8 cellular contexts compared by ENCODE assay signal in the genomic region with DNA sequence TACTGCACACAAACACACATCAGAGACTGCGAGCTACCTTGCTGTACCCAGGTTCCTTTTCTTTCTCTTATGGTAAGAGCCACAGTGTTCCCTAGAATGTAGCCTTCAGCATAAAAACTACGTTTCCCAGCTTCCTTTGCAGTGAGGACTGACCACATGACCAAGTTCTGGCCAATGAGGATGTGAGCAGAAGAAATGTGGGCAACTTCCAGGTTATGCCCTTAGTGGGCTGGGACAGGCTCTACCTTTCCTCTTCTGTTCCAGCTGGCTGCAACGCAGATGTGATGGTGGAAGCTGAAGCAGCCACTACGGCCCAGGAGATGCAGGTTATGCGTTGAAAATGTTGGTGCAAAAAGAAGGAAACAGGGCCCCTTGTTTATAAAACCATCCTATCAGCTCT. TPM values are rescaled to one million over a fixed set of nuclear protein-coding genes. Genes with fewer than 3 reads are reported as not detected.
DNase-seq lines count a peak whose midpoint lies in the region; ATAC-seq, FAIRE-seq and TF ChIP-seq lines count a peak whose summit lies in the region.

No MANE protein-coding gene starts in this region.

- TF ChIP-seq CTCF in A673 (conservative IDR thresholded peaks at IDR 0.05; ENCODE audit: low read depth, low read length) = no peak

- no peak overlapping the region for H3K14ac ChIP-seq in neuronal stem cell (ENCODE audit: low read length)

- 81 to 90% (median 87%) methylated on average over 5 of the region's 5 CpGs for WGBS in small intestine, 3 donors
- no CpG with 5 or more reads among the region's 5 CpGs for WGBS in neuronal stem cell (ENCODE audit: extremely low coverage in 2 of 2, insufficient read length in 2 of 2, insufficient replicate concordance in 1 of 2), 2 donors

- no peak overlapping the region for H3K4ac ChIP-seq in neuronal stem cell (ENCODE audit: low read length)

- no peak overlapping the region for H3K18ac ChIP-seq in neuronal stem cell (ENCODE audit: low read length)

- H2BK120ac ChIP-seq in neuronal stem cell (ENCODE audit: low read depth, low read length) = no peak overlapping the region

- no peak overlapping the region for H2BK15ac ChIP-seq in neuronal stem cell (ENCODE audit: low read length)

- no peaks in the 10 kb centered on the region for H3K4me1 ChIP-seq in A673 (ENCODE audit: insufficient read depth, low read length, poor library complexity, severe bottlenecking)
- H3K4me1 ChIP-seq in small intestine (ENCODE audit: control insufficient read depth in 2 of 2, insufficient read depth in 1 of 2, low read depth in 1 of 2, low read length in 1 of 2) = no peaks in the 10 kb centered on the region
- no peaks in the 10 kb centered on the region for H3K4me1 ChIP-seq in neuronal stem cell (ENCODE audit: control insufficient read depth in 2 of 2, insufficient read depth in 1 of 2, low read depth in 1 of 2, low read length in 2 of 2)

- no peaks in the 10 kb centered on the region for H3K9me3 ChIP-seq in A673 (ENCODE audit: low read depth, low read length, poor library complexity, severe bottlenecking)
- no peaks in the 10 kb centered on the region for H3K9me3 ChIP-seq in small intestine (ENCODE audit: control insufficient read depth, low read depth)
- H3K9me3 ChIP-seq in neuronal stem cell (replicated peaks in 1 of 2; ENCODE audit: control insufficient read depth in 2 of 2, insufficient read depth in 1 of 2, low read depth in 1 of 2, low read length in 2 of 2) = peaks cover 0 to 2% of the 10 kb centered on the region in 2 donors

- H3K4me2 ChIP-seq in neuronal stem cell (ENCODE audit: insufficient read depth, low read length, poor library complexity, severe bottlenecking) = no peak overlapping the region

- H2AK5ac ChIP-seq in neuronal stem cell (ENCODE audit: low read depth, low read length) = no peak overlapping the region

- CTCF ChIA-PET in A673 (lab: Charles Lee) = no interaction called here

- no peak overlapping the region for H3K23ac ChIP-seq in neuronal stem cell (ENCODE audit: low read depth, low read length, poor library complexity)

- ATAC-seq in GM19397 (IDR thresholded peaks at IDR 0.05; ENCODE audit: unreplicated experiment) = no peak

- H2BK12ac ChIP-seq in neuronal stem cell (ENCODE audit: low read length) = no peak overlapping the region

- no peaks in the 10 kb centered on the region for H3K79me1 ChIP-seq in neuronal stem cell (ENCODE audit: low read depth, low read length)

- peaks cover 24% of the 10 kb centered on the region for H3K36me3 ChIP-seq in A673 (ENCODE audit: insufficient read depth, low read length, poor library complexity, severe bottlenecking)
- peaks cover 13 to 52% of the 10 kb centered on the region in 2 donors for H3K36me3 ChIP-seq in small intestine (ENCODE audit: control insufficient read depth in 2 of 2, insufficient read depth in 2 of 2, low read length in 2 of 2)
- peaks cover 30 to 72% of the 10 kb centered on the region in 2 donors for H3K36me3 ChIP-seq in neuronal stem cell (replicated peaks in 1 of 2; ENCODE audit: control insufficient read depth in 2 of 2, insufficient read depth in 2 of 2, low read length in 2 of 2)

- POLR2A ChIA-PET in A673 (lab: Charles Lee; ENCODE audit: low non-redundant PET) = no interaction called here

- H3K4me3 ChIP-seq in A673 (ENCODE audit: low read depth, low read length, poor library complexity, severe bottlenecking) (no peak overlapping the region), small intestine (ENCODE audit: low read depth in 1 of 2, low read length in 2 of 2) (no peak overlapping the region), neuronal stem cell (ENCODE audit: low read length in 2 of 2) (no peak overlapping the region)

- no peak overlapping the region for H3K9ac ChIP-seq in neuronal stem cell (ENCODE audit: low read depth, low read length, poor library complexity)

- FAIRE-seq in small intestine (lab: Jason Lieb, UNC) = no peak

- intact Hi-C loops in A673 (cut with micrococcal nuclease; ENCODE audit: unreplicated experiment) = no loop called here

- DNase-seq in A673 (ENCODE audit: low spot score) = peak; percentile 41
- peak; percentile 31 for DNase-seq in EL
- DNase-seq in NCI-H2227 treated with DMSO at 0.1 percent for 48 hours (lab: John Stamatoyannopoulos, UW) = peak; percentile 21
- peak; percentile 62 for DNase-seq in cerebellar cortex (ENCODE audit: low spot score)
- DNase-seq in small intestine = peak; percentile 37
- DNase-seq in neuronal stem cell (ENCODE audit: low spot score) = no peak
- DNase-seq in NCI-H1092 (lab: John Stamatoyannopoulos, UW) = no peak

- H3K27me3 ChIP-seq in A673 (replicated peaks; ENCODE audit: insufficient read depth, low read depth, low read length, poor library complexity) (no peaks in the 10 kb centered on the region), small intestine (ENCODE audit: control insufficient read depth in 2 of 2, insufficient read depth in 2 of 2, low read length in 2 of 2) (no peaks in the 10 kb centered on the region), neuronal stem cell (ENCODE audit: control insufficient read depth in 3 of 3, insufficient read depth in 3 of 3, low read depth in 1 of 3, low read length in 3 of 3) (no peaks in the 10 kb centered on the region)

- no peak overlapping the region for H2BK5ac ChIP-seq in neuronal stem cell (ENCODE audit: low read length)

- no TSS peak for BruUV-seq in A673 (replicated peaks; lab: Mats Ljungman, UMichigan)

- no peak overlapping the region for H2AFZ ChIP-seq in neuronal stem cell (ENCODE audit: low read length)

- no peak overlapping the region for H4K8ac ChIP-seq in neuronal stem cell (ENCODE audit: low read depth, low read length)

- no peak overlapping the region for H4K91ac ChIP-seq in neuronal stem cell (ENCODE audit: low read depth, low read length, poor library complexity)

- H3K27ac ChIP-seq in A673 (ENCODE audit: low read depth, low read length, poor library complexity, severe bottlenecking) (no peak overlapping the region), small intestine (ENCODE audit: low read depth in 1 of 2, low read length in 1 of 2) (no peak overlapping the region), neuronal stem cell (replicated peaks; ENCODE audit: low read length) (no peak overlapping the region)

RNA-seq across cellular contexts. Expression of gene VRK3, which starts 27.5 kb away (rescaled TPM):
- 44.4 and 47.5 TPM in 2 replicates for total RNA-seq in A673 (2021)
- 10 to 100 TPM; 39.8 to 49.0 (median 48.9) TPM for polyA plus RNA-seq in small intestine
- 30.8 TPM for polyA plus RNA-seq in neuronal stem cell (2013, experiment 1 of 2)
- polyA plus RNA-seq in neuronal stem cell (2013, experiment 2 of 2) = 28.0 TPM

RNA-seq across cellular contexts. Expression of gene ZNF473, which starts 28.1 kb away (rescaled TPM):
- total RNA-seq in A673 (2021) = 14.4 and 15.6 TPM in 2 replicates
- 1 to 10 TPM; 1.6 to 2.6 (median 2.0) TPM for polyA plus RNA-seq in small intestine
- 6.4 TPM for polyA plus RNA-seq in neuronal stem cell (2013, experiment 1 of 2)
- polyA plus RNA-seq in neuronal stem cell (2013, experiment 2 of 2) = 6.2 TPM

RNA-seq across cellular contexts. Expression of gene SIGLEC11, which starts 36.7 kb away (rescaled TPM):
- not detected in 2 replicates for total RNA-seq in A673 (2021)
- 1 to 10 TPM in 1 of 3 donors, under 1 TPM in 2; 0.45 to 1.1 (median 0.54) TPM for polyA plus RNA-seq in small intestine
- polyA plus RNA-seq in neuronal stem cell (2013, experiment 1 of 2) = not detected
- not detected for polyA plus RNA-seq in neuronal stem cell (2013, experiment 2 of 2)

Comparison
In these comparisons a context has a peak if more than half of its experiments do, and no peak if none do; other contexts are left out.
1. DNase-seq: peak in A673 (single experiment), EL (single experiment), NCI-H2227 treated with DMSO at 0.1 percent for 48 hours (single experiment), cerebellar cortex (single experiment) and small intestine (single experiment); none in neuronal stem cell (single experiment) and NCI-H1092 (single experiment).